ENCODE assay signal across 11 cellular contexts in genomic region chr12:124923906-124924734, GRCh38. TPM values are rescaled to one million over a fixed set of nuclear protein-coding genes. Genes with fewer than 3 reads are reported as not detected.
A peak's percentile ranks its signal among the peaks of the same experiment; 100 is the strongest.
DNase-seq lines count a peak whose midpoint lies in the region; FAIRE-seq and TF ChIP-seq lines count a peak whose summit lies in the region.
"Had no signal": no experiment of that assay in that cellular context is flagged by ENCODE, and none has a peak within 500 bp of the region (broad histone marks: within the 10 kb centered on the region; RNA-seq: fewer than 3 reads in every experiment).

No MANE protein-coding gene starts in this region.

- DNase-seq in AG10803 (ENCODE audit: low read depth), result peak; percentile 86
- DNase-seq in HS-5 (ENCODE audit: low read depth), result peak; percentile 68
- DNase-seq in astrocyte (ENCODE audit: low read depth), result peak; percentile 66
- DNase-seq in iris pigment epithelial cell (ENCODE audit: low read depth), result peak; percentile 82
- no peak for DNase-seq in GM19240 (ENCODE audit: insufficient read length, low spot score)
- no peak for DNase-seq in RPMI8226
- DNase-seq in activated naive CD4-positive, alpha-beta T cell (lab: John Stamatoyannopoulos, UW), result no peak
- DNase-seq in NCI-H526 treated with DMSO at 0.1 percent for 48 hours (lab: John Stamatoyannopoulos, UW), result no peak
- DNase-seq: activated CD4-positive, alpha-beta T cell treated with anti-CD3 and anti-CD28 coated beads, Interleukin-2, amount 50 U/mL, for 48 hours had no signal

- H2AFZ ChIP-seq in astrocyte (ENCODE audit: low read depth, low read length), result peak overlapping the region; percentile 59

- H3K27ac Mint-ChIP-seq in astrocyte (ENCODE audit: unreplicated experiment), result peak overlapping the region; percentile 90

- peak overlapping the region; percentile 43 for H3K9ac ChIP-seq in astrocyte (ENCODE audit: low read length)

- no peak for FAIRE-seq in astrocyte (lab: Jason Lieb, UNC)

- no peaks in the 10 kb centered on the region for H3K27me3 ChIP-seq in astrocyte (ENCODE audit: insufficient read depth, low read length)

- H3K27ac ChIP-seq in astrocyte (ENCODE audit: low read depth, low read length), result peak overlapping the region; percentile 75
- H3K27ac ChIP-seq: coronary artery had no signal

- no peak overlapping the region for H3K4me3 ChIP-seq in AG10803 (ENCODE audit: low read length)
- peak overlapping the region; percentile 3 for H3K4me3 ChIP-seq in astrocyte (ENCODE audit: insufficient read depth, low read depth, low read length)
- H3K4me3 ChIP-seq: coronary artery had no signal

- peaks cover 32% of the 10 kb centered on the region for H3K4me1 Mint-ChIP-seq in astrocyte (ENCODE audit: low read depth, unreplicated experiment)

- TF ChIP-seq CTCF in AG10803 (conservative IDR thresholded peaks at IDR 0.05; ENCODE audit: low read length), result no peak
- no peak for TF ChIP-seq CTCF in astrocyte (IDR thresholded peaks at IDR 0.05; ENCODE audit: insufficient read depth, low read depth, low read length)

- H3K27me3 Mint-ChIP-seq in astrocyte (ENCODE audit: low read depth, unreplicated experiment), result no peaks in the 10 kb centered on the region

- H3K79me2 ChIP-seq in astrocyte (ENCODE audit: insufficient read depth, low read length), result no peaks in the 10 kb centered on the region

- H3K36me3 ChIP-seq in astrocyte (ENCODE audit: insufficient read depth, low read length), result no peaks in the 10 kb centered on the region

- peaks cover 37% of the 10 kb centered on the region for H3K4me1 ChIP-seq in astrocyte (ENCODE audit: insufficient read depth, low read length)

- no peaks in the 10 kb centered on the region for H3K36me3 Mint-ChIP-seq in astrocyte (ENCODE audit: low read depth, unreplicated experiment)

- no peaks in the 10 kb centered on the region for H3K9me3 ChIP-seq in astrocyte (ENCODE audit: insufficient read depth, low read depth, low read length)
- H3K9me3 ChIP-seq: Caco-2 had no signal

- no peaks in the 10 kb centered on the region for H4K20me1 ChIP-seq in astrocyte (ENCODE audit: insufficient read depth, low read length)

- no peaks in the 10 kb centered on the region for H3K9me3 Mint-ChIP-seq in astrocyte (ENCODE audit: unreplicated experiment)

- no peak overlapping the region for H3K4me3 Mint-ChIP-seq in astrocyte (ENCODE audit: unreplicated experiment)

- H3K4me2 ChIP-seq in astrocyte (ENCODE audit: low read length), result peak overlapping the region; percentile 65

RNA-seq across cellular contexts. Expression of gene UBC, which starts 9.7 kb away (rescaled TPM):
- 1,171 and 1,214 TPM in 2 replicates for total RNA-seq in astrocyte

Comparison
In these comparisons a context has a peak if more than half of its experiments do, and no peak if none do; other contexts are left out.
1. DNase-seq: peak in AG10803 (single experiment), HS-5 (single experiment), astrocyte (single experiment) and iris pigment epithelial cell (single experiment); none in GM19240 (single experiment), RPMI8226 (single experiment), activated naive CD4-positive, alpha-beta T cell (0 of 4) and NCI-H526 treated with DMSO at 0.1 percent for 48 hours (single experiment).